In genomic region chr14:71618716-71619115, GRCh38 we compare ENCODE assay signal across 20 cellular contexts.
DNase-seq lines count a peak whose midpoint lies in the region; ATAC-seq, FAIRE-seq and TF ChIP-seq lines count a peak whose summit lies in the region.
"Had no signal": no experiment of that assay in that cellular context is flagged by ENCODE, and none has a peak within 500 bp of the region (broad histone marks: within the 10 kb centered on the region; RNA-seq: fewer than 3 reads in every experiment).

No MANE protein-coding gene starts in this region.

- no peaks in the 10 kb centered on the region for H3K4me1 ChIP-seq in body of pancreas

- no peaks in the 10 kb centered on the region for H3K9me3 Mint-ChIP-seq in stimulated activated memory B cell treated with anti-CD40 and anti-IgM and Interleukin-4, amounts not matched to agents 10 μg/mL and 1 μg/mL and 100 μg/mL, for 72 hours
- H3K9me3 Mint-ChIP-seq: T-helper 1 cell treated with Interleukin-12 subunit alpha and Interleukin-12 subunit beta and Interleukin-4 antibody, amounts not matched to agents 30 μg/mL and 1 μg/mL, for 36 hours had no signal

- intact Hi-C loops in body of pancreas (cut with DNase I), result no loop called here

- FAIRE-seq in GM18507 (lab: Jason Lieb, UNC), result peak; percentile 65
- FAIRE-seq: K562, RCC 7860 had no signal

- no peaks in the 10 kb centered on the region for H3K27me3 Mint-ChIP-seq in stimulated activated memory B cell treated with anti-CD40 and anti-IgM and Interleukin-4, amounts not matched to agents 10 μg/mL and 1 μg/mL and 100 μg/mL, for 72 hours
- H3K27me3 Mint-ChIP-seq: CD4-positive, CD25-positive, alpha-beta regulatory T cell had no signal

- peak overlapping the region; percentile 3 for H3K4me3 Mint-ChIP-seq in stimulated activated memory B cell treated with anti-CD40 and anti-IgM and Interleukin-4, amounts not matched to agents 10 μg/mL and 1 μg/mL and 100 μg/mL, for 72 hours
- H3K4me3 Mint-ChIP-seq: CD4-positive, CD25-positive, alpha-beta regulatory T cell; T-helper 1 cell treated with Interleukin-12 subunit alpha and Interleukin-12 subunit beta and Interleukin-4 antibody, amounts not matched to agents 30 μg/mL and 1 μg/mL, for 36 hours had no signal

- H3K36me3 Mint-ChIP-seq in stimulated activated memory B cell treated with anti-CD40 and anti-IgM and Interleukin-4, amounts not matched to agents 10 μg/mL and 1 μg/mL and 100 μg/mL, for 72 hours, result peaks cover 59% of the 10 kb centered on the region

- TF ChIP-seq CTCF in body of pancreas (IDR thresholded peaks at IDR 0.05), result no peak

- no peak for ATAC-seq in stimulated activated memory B cell treated with anti-CD40 and anti-IgM and Interleukin-4, amounts not matched to agents 10 μg/mL and 1 μg/mL and 100 μg/mL, for 72 hours
- ATAC-seq in GM19395 (IDR thresholded peaks at IDR 0.05; ENCODE audit: unreplicated experiment) (no peak), body of pancreas (no peak)
- ATAC-seq: K562 had no signal

- H3K9me3 ChIP-seq in body of pancreas, result no peaks in the 10 kb centered on the region
- H3K9me3 ChIP-seq: SJSA1 had no signal

- H3K27me3 ChIP-seq in body of pancreas, result no peaks in the 10 kb centered on the region
- H3K27me3 ChIP-seq: SJSA1 had no signal

- H3K36me3 ChIP-seq in body of pancreas (replicated peaks in 1 of 2; ENCODE audit: insufficient read depth in 1 of 2, low read depth in 2 of 2), result no peaks in the 10 kb centered on the region

- H3K27ac ChIP-seq in body of pancreas, result no peak overlapping the region
- H3K27ac ChIP-seq: SJSA1 had no signal

- H3K4me3 ChIP-seq in GM08714 (ENCODE audit: low read length) (peak overlapping the region; percentile 53; the same call in 1 of the 2 replicates), body of pancreas (no peak overlapping the region)
- H3K4me3 ChIP-seq: K562, SJSA1 had no signal

- no peak for TF ChIP-seq POLR2A in body of pancreas (IDR thresholded peaks at IDR 0.05)

- WGBS in body of pancreas, 2 donors, result 95 to 96% methylated on average over 5 of the region's 5 CpGs

- H3K27ac Mint-ChIP-seq in stimulated activated memory B cell treated with anti-CD40 and anti-IgM and Interleukin-4, amounts not matched to agents 10 μg/mL and 1 μg/mL and 100 μg/mL, for 72 hours, result peak overlapping the region; percentile 23
- H3K27ac Mint-ChIP-seq: T-helper 1 cell treated with Interleukin-12 subunit alpha and Interleukin-12 subunit beta and Interleukin-4 antibody, amounts not matched to agents 30 μg/mL and 1 μg/mL, for 36 hours had no signal

- DNase-seq in GM18507 (ENCODE audit: extremely low spot score, insufficient read length, low read depth) (no peak), NOMO-1 (lab: John Stamatoyannopoulos, UW; ENCODE audit: unreplicated experiment in 2 of 2) (peak; percentile 40 to 74), SKM-1 (lab: John Stamatoyannopoulos, UW; ENCODE audit: unreplicated experiment) (no peak), body of pancreas (no peak)
- DNase-seq: CD4-positive, CD25-positive, alpha-beta regulatory T cell; EL; GF-D8; NCI-H1105; NCI-H2029; NCI-H2227 treated with DMSO at 0.1 percent for 48 hours; NCI-H510A treated with DMSO at 0.1 percent for 48 hours; NCI-H748 treated with DMSO at 0.1 percent for 48 hours; OCI-M1 had no signal

- peaks cover 53% of the 10 kb centered on the region for H3K4me1 Mint-ChIP-seq in stimulated activated memory B cell treated with anti-CD40 and anti-IgM and Interleukin-4, amounts not matched to agents 10 μg/mL and 1 μg/mL and 100 μg/mL, for 72 hours

Comparison
In these comparisons a context has a peak if more than half of its experiments do, and no peak if none do; other contexts are left out.
1. DNase-seq: peak in NOMO-1 (2 of 2); none in GM18507 (single experiment), SKM-1 (single experiment) and body of pancreas (0 of 4).